Comparison of ENCODE assay signal across 1 cellular context in the genomic region with DNA sequence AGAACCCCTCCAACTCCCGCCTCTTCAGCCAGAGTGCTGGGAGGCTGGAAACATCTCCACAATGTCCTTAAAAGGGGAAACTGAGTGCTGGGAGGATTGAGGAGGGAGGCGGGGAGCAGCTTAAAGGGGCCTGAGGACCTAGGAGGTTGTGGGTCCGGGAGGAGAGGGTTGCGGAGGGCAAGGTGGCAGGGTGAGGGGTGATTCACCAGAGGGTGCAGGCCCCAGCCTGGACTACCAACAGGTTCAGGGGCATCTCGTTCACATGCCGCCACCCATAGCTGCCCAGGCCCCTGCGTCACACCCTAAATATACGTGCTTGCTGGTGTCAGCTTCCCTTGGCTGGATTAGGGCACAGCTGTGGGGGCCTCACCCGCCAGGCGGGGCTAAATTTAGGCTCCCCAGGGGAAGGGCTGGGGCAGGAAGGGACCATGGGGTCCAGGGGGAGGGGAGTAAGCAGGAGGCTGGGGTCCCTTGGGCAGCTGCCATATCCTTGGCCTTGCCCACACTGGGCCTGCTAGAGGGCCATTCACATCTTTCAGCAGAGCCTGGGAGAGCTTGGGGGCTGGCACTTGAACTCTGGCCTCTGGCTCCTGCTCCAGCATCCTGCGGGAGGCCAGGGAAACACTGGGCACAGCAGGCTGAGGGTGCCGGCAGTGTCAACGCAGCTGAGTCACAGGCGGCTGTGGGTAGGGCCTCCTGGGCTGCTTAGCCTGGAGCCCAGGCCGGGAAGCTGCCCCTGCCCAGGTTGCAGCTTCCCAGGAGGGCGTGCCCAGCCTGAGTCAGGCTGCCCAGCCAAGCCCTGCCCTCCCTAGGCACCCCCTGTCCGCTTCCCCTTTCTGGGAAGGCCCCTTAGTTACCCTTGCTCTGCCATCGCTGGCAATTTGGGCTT.
TF ChIP-seq lines count a peak whose summit lies in the region.

No MANE protein-coding gene starts in this region.

TF ChIP-seq in GM23338, 12 proteins besides CTCF, POLR2A, EP300 and RAD21 (continued from another document):
- TF ChIP-seq, protein P1, sequence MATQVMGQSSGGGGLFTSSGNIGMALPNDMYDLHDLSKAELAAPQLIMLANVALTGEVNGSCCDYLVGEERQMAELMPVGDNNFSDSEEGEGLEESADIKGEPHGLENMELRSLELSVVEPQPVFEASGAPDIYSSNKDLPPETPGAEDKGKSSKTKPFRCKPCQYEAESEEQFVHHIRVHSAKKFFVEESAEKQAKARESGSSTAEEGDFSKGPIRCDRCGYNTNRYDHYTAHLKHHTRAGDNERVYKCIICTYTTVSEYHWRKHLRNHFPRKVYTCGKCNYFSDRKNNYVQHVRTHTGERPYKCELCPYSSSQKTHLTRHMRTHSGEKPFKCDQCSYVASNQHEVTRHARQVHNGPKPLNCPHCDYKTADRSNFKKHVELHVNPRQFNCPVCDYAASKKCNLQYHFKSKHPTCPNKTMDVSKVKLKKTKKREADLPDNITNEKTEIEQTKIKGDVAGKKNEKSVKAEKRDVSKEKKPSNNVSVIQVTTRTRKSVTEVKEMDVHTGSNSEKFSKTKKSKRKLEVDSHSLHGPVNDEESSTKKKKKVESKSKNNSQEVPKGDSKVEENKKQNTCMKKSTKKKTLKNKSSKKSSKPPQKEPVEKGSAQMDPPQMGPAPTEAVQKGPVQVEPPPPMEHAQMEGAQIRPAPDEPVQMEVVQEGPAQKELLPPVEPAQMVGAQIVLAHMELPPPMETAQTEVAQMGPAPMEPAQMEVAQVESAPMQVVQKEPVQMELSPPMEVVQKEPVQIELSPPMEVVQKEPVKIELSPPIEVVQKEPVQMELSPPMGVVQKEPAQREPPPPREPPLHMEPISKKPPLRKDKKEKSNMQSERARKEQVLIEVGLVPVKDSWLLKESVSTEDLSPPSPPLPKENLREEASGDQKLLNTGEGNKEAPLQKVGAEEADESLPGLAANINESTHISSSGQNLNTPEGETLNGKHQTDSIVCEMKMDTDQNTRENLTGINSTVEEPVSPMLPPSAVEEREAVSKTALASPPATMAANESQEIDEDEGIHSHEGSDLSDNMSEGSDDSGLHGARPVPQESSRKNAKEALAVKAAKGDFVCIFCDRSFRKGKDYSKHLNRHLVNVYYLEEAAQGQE (IDR thresholded peaks at IDR 0.05; ENCODE audit: unreplicated experiment) = no peak
- TF ChIP-seq JUNB (IDR thresholded peaks at IDR 0.05; ENCODE audit: unreplicated experiment) = no peak
- no peak for TF ChIP-seq NANOG (IDR thresholded peaks at IDR 0.05; ENCODE audit: borderline replicate concordance)
- TF ChIP-seq EZH2phosphoT487 (IDR thresholded peaks at IDR 0.05; ENCODE audit: unreplicated experiment) = no peak
